1 cellular context compared by ENCODE assay signal in genomic region chr1:32759997-32760623, GRCh38.
TF ChIP-seq lines count a peak whose summit lies in the region.

No MANE protein-coding gene starts in this region.

TF ChIP-seq in HepG2, 621 proteins besides CTCF, POLR2A, EP300 and RAD21 (continued from another document and continues in another):
- no peak for TF ChIP-seq ATF6 (CRISPR knock-in tag; conservative IDR thresholded peaks at IDR 0.05)
- no peak for TF ChIP-seq TCF12 (IDR thresholded peaks at IDR 0.05)
- TF ChIP-seq TCF12 (CRISPR knock-in tag; IDR thresholded peaks at IDR 0.05) = 0 out of 2 replicates have a peak, but pooled peaks have one; percentile 72
- no peak for TF ChIP-seq ZNF292 (CRISPR knock-in tag; IDR thresholded peaks at IDR 0.05; ENCODE audit: borderline replicate concordance, low read depth)
- TF ChIP-seq MED8 (CRISPR knock-in tag; IDR thresholded peaks at IDR 0.05; ENCODE audit: insufficient replicate concordance) = peak; percentile 71
- TF ChIP-seq TBX2 (CRISPR knock-in tag; IDR thresholded peaks at IDR 0.05; ENCODE audit: borderline replicate concordance) = peak; percentile 88
- TF ChIP-seq HMG20B (CRISPR knock-in tag; conservative IDR thresholded peaks at IDR 0.05) = no peak
- TF ChIP-seq ZNF282 (IDR thresholded peaks at IDR 0.05; ENCODE audit: partially characterized antibody) = no peak
- TF ChIP-seq HDAC2 (CRISPR knock-in tag; IDR thresholded peaks at IDR 0.05) = peak; percentile 47; the same call in 1 of the 2 replicates
- TF ChIP-seq CBX5 (CRISPR knock-in tag; IDR thresholded peaks at IDR 0.05; ENCODE audit: borderline replicate concordance) = peak; percentile 78; the same call in 1 of the 2 replicates
- no peak for TF ChIP-seq ZNF264 (CRISPR knock-in tag; IDR thresholded peaks at IDR 0.05)
- no peak for TF ChIP-seq TCF7L2 (IDR thresholded peaks at IDR 0.05; ENCODE audit: low read depth, low read length)
- TF ChIP-seq ZKSCAN5 (CRISPR knock-in tag; IDR thresholded peaks at IDR 0.05) = no peak
- peak; percentile 93 for TF ChIP-seq ZBTB7A (CRISPR knock-in tag; IDR thresholded peaks at IDR 0.05)
- TF ChIP-seq ZNF274 (CRISPR knock-in tag; IDR thresholded peaks at IDR 0.05) = no peak
- no peak for TF ChIP-seq ZNF207 (IDR thresholded peaks at IDR 0.05; ENCODE audit: borderline replicate concordance)
- peak; percentile 39; the same call in 1 of the 2 replicates for TF ChIP-seq ZNF580 (CRISPR knock-in tag; IDR thresholded peaks at IDR 0.05; ENCODE audit: borderline replicate concordance, low read depth)
- TF ChIP-seq ZNF251 (CRISPR knock-in tag; IDR thresholded peaks at IDR 0.05) = no peak
- no peak for TF ChIP-seq JARID2 (CRISPR knock-in tag; IDR thresholded peaks at IDR 0.05; ENCODE audit: insufficient replicate concordance)
- TF ChIP-seq ZNF180 (CRISPR knock-in tag; IDR thresholded peaks at IDR 0.05; ENCODE audit: borderline replicate concordance, low read depth) = no peak
- TF ChIP-seq PAXIP1 (CRISPR knock-in tag; conservative IDR thresholded peaks at IDR 0.05) = peak; percentile 95
- TF ChIP-seq ISX (CRISPR knock-in tag; conservative IDR thresholded peaks at IDR 0.05) = no peak
- TF ChIP-seq ZNF572 (CRISPR knock-in tag; IDR thresholded peaks at IDR 0.05) = no peak
- TF ChIP-seq CEBPG (CRISPR knock-in tag; IDR thresholded peaks at IDR 0.05) = 0 out of 2 replicates have a peak, but pooled peaks have one; percentile 5
- no peak for TF ChIP-seq MLXIP (CRISPR knock-in tag; IDR thresholded peaks at IDR 0.05; ENCODE audit: borderline replicate concordance)
- TF ChIP-seq NR2F2 (IDR thresholded peaks at IDR 0.05; ENCODE audit: borderline replicate concordance, low read depth) = peak; percentile 33; the same call in 1 of the 2 replicates
- no peak for TF ChIP-seq SP1 (IDR thresholded peaks at IDR 0.05)
- TF ChIP-seq SP1 (CRISPR knock-in tag; IDR thresholded peaks at IDR 0.05) = peak; percentile 36
- 0 out of 2 replicates have a peak, but pooled peaks have one; percentile 22 for TF ChIP-seq SIX4 (CRISPR knock-in tag; IDR thresholded peaks at IDR 0.05)
- peak; percentile 21; the same call in 1 of the 2 replicates for TF ChIP-seq SMAD1 (CRISPR knock-in tag; IDR thresholded peaks at IDR 0.05; ENCODE audit: borderline replicate concordance, low read depth)
- no peak for TF ChIP-seq USF2 (IDR thresholded peaks at IDR 0.05; ENCODE audit: low read depth, low read length)
- TF ChIP-seq USF2 (CRISPR knock-in tag; IDR thresholded peaks at IDR 0.05; ENCODE audit: borderline replicate concordance) = peak; percentile 10; the same call in 1 of the 2 replicates
- TF ChIP-seq SRSF1 (optimal IDR thresholded peaks at IDR 0.05; ENCODE audit: low read depth, low read length) = no peak
- no peak for TF ChIP-seq ZNF652 (CRISPR knock-in tag; IDR thresholded peaks at IDR 0.05; ENCODE audit: borderline replicate concordance, low read depth)
- TF ChIP-seq NR2F1 (CRISPR knock-in tag; IDR thresholded peaks at IDR 0.05) = no peak
- no peak; the same call in 1 of the 2 replicates for TF ChIP-seq ZNF639 (CRISPR knock-in tag; conservative IDR thresholded peaks at IDR 0.05)
- TF ChIP-seq PLSCR1 (CRISPR knock-in tag; IDR thresholded peaks at IDR 0.05; ENCODE audit: borderline replicate concordance) = no peak
- no peak for TF ChIP-seq MXD3 (CRISPR knock-in tag; IDR thresholded peaks at IDR 0.05)
- TF ChIP-seq MEF2D (CRISPR knock-in tag; IDR thresholded peaks at IDR 0.05) = peak; percentile 65; the same call in 1 of the 2 replicates
- 0 out of 2 replicates have a peak, but pooled peaks have one; percentile 59 for TF ChIP-seq KDM3A (CRISPR knock-in tag; IDR thresholded peaks at IDR 0.05; ENCODE audit: low read depth)
- TF ChIP-seq LBX2 (CRISPR knock-in tag; IDR thresholded peaks at IDR 0.05; ENCODE audit: borderline replicate concordance) = no peak
- TF ChIP-seq ZNF891 (CRISPR knock-in tag; IDR thresholded peaks at IDR 0.05) = no peak
- TF ChIP-seq SMAD3 (CRISPR knock-in tag; IDR thresholded peaks at IDR 0.05) = peak; percentile 38; the same call in 1 of the 2 replicates
- no peak for TF ChIP-seq ZNF337 (CRISPR knock-in tag; IDR thresholded peaks at IDR 0.05; ENCODE audit: borderline replicate concordance, low read depth)
- TF ChIP-seq TGIF2 (CRISPR knock-in tag; IDR thresholded peaks at IDR 0.05) = peak; percentile 36; the same call in 1 of the 2 replicates
- no peak for TF ChIP-seq ZC3H4 (CRISPR knock-in tag; IDR thresholded peaks at IDR 0.05; ENCODE audit: borderline replicate concordance)
- TF ChIP-seq LCORL (IDR thresholded peaks at IDR 0.05) = no peak
- TF ChIP-seq LCORL (CRISPR knock-in tag; IDR thresholded peaks at IDR 0.05) = peak; percentile 99
- no peak for TF ChIP-seq HDAC6 (IDR thresholded peaks at IDR 0.05; ENCODE audit: low read depth, low read length)
- no peak for TF ChIP-seq KLF6 (CRISPR knock-in tag; IDR thresholded peaks at IDR 0.05)
- TF ChIP-seq ZNF576 (CRISPR knock-in tag; IDR thresholded peaks at IDR 0.05) = no peak
- TF ChIP-seq ZBTB39 (CRISPR knock-in tag; IDR thresholded peaks at IDR 0.05) = no peak
- TF ChIP-seq ZNF143 (CRISPR knock-in tag; IDR thresholded peaks at IDR 0.05) = no peak
